ENCODE assay signal across 8 cellular contexts in genomic region chr19:19463348-19464117, GRCh38. TPM values are rescaled to one million over a fixed set of nuclear protein-coding genes. Genes with fewer than 3 reads are reported as not detected.
A peak's percentile ranks its signal among the peaks of the same experiment; 100 is the strongest.
DNase-seq lines count a peak whose midpoint lies in the region; FAIRE-seq and TF ChIP-seq lines count a peak whose summit lies in the region.

No MANE protein-coding gene starts in this region.

- peak overlapping the region; percentile 63 for H3K9ac ChIP-seq in keratinocyte (ENCODE audit: control insufficient read depth, extremely low read depth, insufficient read depth, low read length)
- peak overlapping the region in 2 of 5 donors; percentile 32 to 57 for H3K9ac ChIP-seq in subcutaneous abdominal adipose tissue (ENCODE audit: low read length in 5 of 5)

- no peaks in the 10 kb centered on the region for H3K27me3 ChIP-seq in keratinocyte (ENCODE audit: control insufficient read depth, extremely low read depth, insufficient read depth, low read length)
- no peaks in the 10 kb centered on the region for H3K27me3 ChIP-seq in subcutaneous abdominal adipose tissue (ENCODE audit: control insufficient read depth in 5 of 5, insufficient read depth in 4 of 5, low read length in 5 of 5)

- peaks cover 89% of the 10 kb centered on the region for H3K79me2 ChIP-seq in keratinocyte (ENCODE audit: control insufficient read depth, insufficient read depth, low read length)

- no peak overlapping the region for H3K4me3 Mint-ChIP-seq in MCF 10A (ENCODE audit: unreplicated experiment)

- intact Hi-C loops in MCF 10A (cut with micrococcal nuclease), result no loop called here

- H3K27me3 Mint-ChIP-seq in MCF 10A (ENCODE audit: insufficient read depth, unreplicated experiment), result no peaks in the 10 kb centered on the region

- H3K9me3 Mint-ChIP-seq in MCF 10A (ENCODE audit: unreplicated experiment), result no peaks in the 10 kb centered on the region

- dilution Hi-C loops in keratinocyte (cut with MboI; ENCODE audit: extremely low pct_ligation_motif_present, low sequenced_read_pairs), result no loop called here

- H3K27ac ChIP-seq in keratinocyte (ENCODE audit: control insufficient read depth, insufficient read depth, low read length), result peak overlapping the region; percentile 63
- peak overlapping the region; percentile 57 for H3K27ac ChIP-seq in subcutaneous abdominal adipose tissue (ENCODE audit: low read depth, low read length)

- H3K4me1 ChIP-seq in keratinocyte (ENCODE audit: control insufficient read depth, extremely low read depth, insufficient read depth, low read length), result peaks cover 62% of the 10 kb centered on the region
- peaks cover 22 to 65% (median 63%) of the 10 kb centered on the region in 5 donors for H3K4me1 ChIP-seq in subcutaneous abdominal adipose tissue (ENCODE audit: control insufficient read depth in 5 of 5, insufficient read depth in 5 of 5, low read length in 5 of 5)

- peak overlapping the region; percentile 74 for H3K4me2 ChIP-seq in keratinocyte (ENCODE audit: control insufficient read depth, extremely low read depth, insufficient read depth, low read depth, low read length)

- no TSS peak for BruUV-seq in MCF 10A (replicated peaks; lab: Mats Ljungman, UMichigan)

- H4K20me1 ChIP-seq in keratinocyte (ENCODE audit: control insufficient read depth, extremely low read depth, insufficient read depth, low read length), result peaks cover 26% of the 10 kb centered on the region

- DNase-seq in NCI-H2227 (lab: John Stamatoyannopoulos, UW; ENCODE audit: unreplicated experiment), result peak; percentile 16
- no peak for DNase-seq in NCI-H2227 treated with DMSO at 0.1 percent for 48 hours (lab: John Stamatoyannopoulos, UW)
- DNase-seq in MCF 10A (ENCODE audit: unreplicated experiment), result no peak
- DNase-seq in keratinocyte (ENCODE audit: low read depth, low spot score), result no peak
- DNase-seq in NCI-H2081 treated with DMSO at 0.1 percent for 48 hours (lab: John Stamatoyannopoulos, UW), result no peak
- DNase-seq in cerebellar nuclear complex (lab: John Stamatoyannopoulos, UW), result no peak
- DNase-seq in stimulated activated CD4-positive, alpha-beta T cell treated with anti-CD3 and anti-CD28 coated beads, Interleukin-4, amount 100 ng/mL, for 4 hours, result no peak

- POLR2A ChIA-PET in MCF 10A (lab: Yijun Ruan, JAX), result interaction anchor here (1.3 kb wide), 1 partner anchor 15 kb away, joined by 3 read pairs; no protein-coding TSS in a partner anchor

- H3K9me3 ChIP-seq in keratinocyte (ENCODE audit: control insufficient read depth, low read depth, low read length), result peaks cover 2% of the 10 kb centered on the region
- H3K9me3 ChIP-seq in subcutaneous abdominal adipose tissue (ENCODE audit: control insufficient read depth in 5 of 5, low read length in 5 of 5), result peaks cover 8 to 14% (median 13%) of the 10 kb centered on the region in 5 donors

- peaks cover 20 to 30% of the 10 kb centered on the region in 2 experiments for H3K36me3 ChIP-seq in keratinocyte (ENCODE audit: control insufficient read depth in 2 of 2, extremely low read depth in 1 of 2, insufficient read depth in 2 of 2, low read length in 2 of 2)
- H3K36me3 ChIP-seq in subcutaneous abdominal adipose tissue (ENCODE audit: control insufficient read depth in 5 of 5, insufficient read depth in 5 of 5, low read length in 5 of 5), result peaks cover 10 to 34% (median 21%) of the 10 kb centered on the region in 5 donors

- peak overlapping the region; percentile 88 for H3K27ac Mint-ChIP-seq in MCF 10A (ENCODE audit: low read depth, unreplicated experiment)

- peaks cover 47% of the 10 kb centered on the region for H3K4me1 Mint-ChIP-seq in MCF 10A (ENCODE audit: insufficient read depth, unreplicated experiment)

- H2AFZ ChIP-seq in keratinocyte (ENCODE audit: control insufficient read depth, low read length), result no peak overlapping the region

- peaks cover 16% of the 10 kb centered on the region for H3K9me1 ChIP-seq in keratinocyte (ENCODE audit: control insufficient read depth, extremely low read depth, insufficient read depth, low read length)

- H3K4me3 ChIP-seq in keratinocyte (ENCODE audit: control insufficient read depth in 2 of 3, extremely low read depth in 1 of 3, insufficient read depth in 2 of 3, low read depth in 1 of 3, low read length in 3 of 3), result peak overlapping the region in 2 of 3 experiments; percentile 17 to 30
- peak overlapping the region in 2 of 5 donors; percentile 30 to 32 for H3K4me3 ChIP-seq in subcutaneous abdominal adipose tissue (ENCODE audit: low read depth in 1 of 5, low read length in 5 of 5)

- H3K36me3 Mint-ChIP-seq in MCF 10A (ENCODE audit: insufficient read depth, unreplicated experiment), result peaks cover 55% of the 10 kb centered on the region

- CTCF ChIA-PET in MCF 10A (lab: Yijun Ruan, JAX), result interaction anchor here (1.7 kb wide), 1 partner anchor 27 kb away, joined by 3 read pairs; no protein-coding TSS in a partner anchor

- FAIRE-seq in keratinocyte (lab: Jason Lieb, UNC), result peak; percentile 77

- no peak for TF ChIP-seq CTCF in MCF 10A (IDR thresholded peaks at IDR 0.05; ENCODE audit: unreplicated experiment)
- TF ChIP-seq CTCF in keratinocyte (optimal IDR thresholded peaks at IDR 0.05 in 1 of 3, IDR thresholded peaks at IDR 0.05 in 1 of 3, conservative IDR thresholded peaks at IDR 0.05 in 1 of 3; ENCODE audit: extremely low read depth in 1 of 3, insufficient read depth in 2 of 3, low read length in 3 of 3), result no peak

RNA-seq across cellular contexts. Expression of gene TSSK6, which starts 51.8 kb away (rescaled TPM):
- total RNA-seq in MCF 10A (2022), result 4.8 and 6.6 TPM in 2 replicates
- polyA plus RNA-seq in keratinocyte, result 0.47 to 1.0 TPM (median 0.77 TPM) in 3 replicates
- not detected for polyA plus RNA-seq in keratinocyte (2011; ENCODE audit: low read depth)
- polyA plus RNA-seq in keratinocyte (2011; cell fraction: cytosol; rRNA removed), result 0.45 and 1.0 TPM in 2 replicates
- polyA plus RNA-seq in keratinocyte (2011; cell fraction: nucleus; rRNA removed), result 0.70 and 2.1 TPM in 2 replicates
- 0.37 and 1.2 TPM in 2 replicates for polyA plus RNA-seq in keratinocyte (2012; ENCODE audit: low replicate concordance)
- polyA minus RNA-seq in keratinocyte, result not detected in 3 replicates
- not detected for polyA minus RNA-seq in keratinocyte (2011; cell fraction: cytosol; rRNA and poly(A)+ RNA removed)
- 0.63 and 0.78 TPM in 2 replicates for polyA minus RNA-seq in keratinocyte (2011; cell fraction: nucleus; rRNA and poly(A)+ RNA removed)

RNA-seq across cellular contexts. Expression of gene NDUFA13, which starts 52.5 kb away (rescaled TPM):
- 354 and 393 TPM in 2 replicates for total RNA-seq in MCF 10A (2022)
- polyA plus RNA-seq in keratinocyte, result 294 to 475 TPM (median 343 TPM) in 3 replicates
- polyA plus RNA-seq in keratinocyte (2011; ENCODE audit: low read depth), result 523 TPM
- 167 and 490 TPM in 2 replicates for polyA plus RNA-seq in keratinocyte (2011; cell fraction: cytosol; rRNA removed)
- 169 and 188 TPM in 2 replicates for polyA plus RNA-seq in keratinocyte (2011; cell fraction: nucleus; rRNA removed)
- polyA plus RNA-seq in keratinocyte (2012; ENCODE audit: low replicate concordance), result 285 and 463 TPM in 2 replicates
- polyA minus RNA-seq in keratinocyte, result 116 to 149 TPM (median 142 TPM) in 3 replicates
- 191 TPM for polyA minus RNA-seq in keratinocyte (2011; cell fraction: cytosol; rRNA and poly(A)+ RNA removed)
- polyA minus RNA-seq in keratinocyte (2011; cell fraction: nucleus; rRNA and poly(A)+ RNA removed), result 36.9 and 41.3 TPM in 2 replicates

RNA-seq across cellular contexts. Expression of gene GATAD2A, which starts 58.1 kb away (rescaled TPM):
- total RNA-seq in MCF 10A (2022), result 77.4 and 91.5 TPM in 2 replicates
- polyA plus RNA-seq in keratinocyte, result 14.6 to 81.0 TPM (median 28.4 TPM) in 3 replicates
- polyA plus RNA-seq in keratinocyte (2011; ENCODE audit: low read depth), result 71.6 TPM
- 26.1 and 55.1 TPM in 2 replicates for polyA plus RNA-seq in keratinocyte (2011; cell fraction: cytosol; rRNA removed)
- 33.4 and 37.0 TPM in 2 replicates for polyA plus RNA-seq in keratinocyte (2011; cell fraction: nucleus; rRNA removed)
- 33.8 and 64.9 TPM in 2 replicates for polyA plus RNA-seq in keratinocyte (2012; ENCODE audit: low replicate concordance)
- 10.3 to 40.8 TPM (median 17.9 TPM) in 3 replicates for polyA minus RNA-seq in keratinocyte
- 76.4 TPM for polyA minus RNA-seq in keratinocyte (2011; cell fraction: cytosol; rRNA and poly(A)+ RNA removed)
- polyA minus RNA-seq in keratinocyte (2011; cell fraction: nucleus; rRNA and poly(A)+ RNA removed), result 22.9 and 25.1 TPM in 2 replicates
